ENCODE assay signal across 21 cellular contexts in genomic region chr11:12930850-12931249, GRCh38.
DNase-seq lines count a peak whose midpoint lies in the region; ATAC-seq and TF ChIP-seq lines count a peak whose summit lies in the region.
"Had no signal": no experiment of that assay in that cellular context is flagged by ENCODE, and none has a peak within 500 bp of the region (broad histone marks: within the 10 kb centered on the region; RNA-seq: fewer than 3 reads in every experiment).

No MANE protein-coding gene starts in this region.

- H3K27me3 ChIP-seq in H9 (ENCODE audit: insufficient read depth, low read length): no peaks in the 10 kb centered on the region
- H3K27me3 ChIP-seq: BE2C had no signal

- H3K27ac ChIP-seq in H9 (ENCODE audit: insufficient read length, low read depth, low read length): no peak overlapping the region
- H3K27ac ChIP-seq: PC-9, SK-N-MC had no signal

- H3K4me3 ChIP-seq in fibroblast of the aortic adventitia (ENCODE audit: low read depth, low read length): no peak overlapping the region
- H3K4me3 ChIP-seq: HAP-1, PC-9, SK-N-MC had no signal

- no peaks in the 10 kb centered on the region; the same call in 1 of the 2 replicates for H3K4me1 ChIP-seq in H9 (ENCODE audit: insufficient read depth, low read length)
- H3K4me1 ChIP-seq: BE2C, HAP-1 had no signal

- POLR2A ChIA-PET in WTC11 (lab: Charles Lee): no interaction called here

- no peak overlapping the region for H2BK15ac ChIP-seq in H9 (ENCODE audit: low read depth, low read length)

- no peak overlapping the region for H4K5ac ChIP-seq in H9 (ENCODE audit: insufficient read length, low read depth, low read length)

- H4K20me1 ChIP-seq in H9 (ENCODE audit: control insufficient read depth, insufficient read depth, insufficient read length): no peaks in the 10 kb centered on the region

- H3K79me1 ChIP-seq in H9 (ENCODE audit: insufficient read depth, low read depth, low read length, poor library complexity, severe bottlenecking): no peaks in the 10 kb centered on the region

- no peak overlapping the region for H3K18ac ChIP-seq in H9 (ENCODE audit: insufficient read length, low read depth, low read length)

- H3K27ac Mint-ChIP-seq in H9 (peak overlapping the region; percentile 41 to 97 (median 89); a peak in 5 of 7 replicates), WTC11 (peak overlapping the region; percentile 85), osteocyte (ENCODE audit: unreplicated experiment) (peak overlapping the region; percentile 59)

- no peak for ATAC-seq in WTC11

- H2BK120ac ChIP-seq in H9 (ENCODE audit: low read depth, low read length, poor library complexity, severe bottlenecking): no peak overlapping the region

- no peaks in the 10 kb centered on the region for H3K79me2 ChIP-seq in H9 (ENCODE audit: insufficient read depth, low read length)

- H2AK5ac ChIP-seq in H9 (ENCODE audit: insufficient read length, low read length): no peak overlapping the region

- in situ Hi-C loops in GM13977 (cut with MboI; ENCODE audit: low pct_unique_long_range_greater_than_20kb, low sequenced_read_pairs, unreplicated experiment): no loop called here

- no peaks in the 10 kb centered on the region for H3K9me3 ChIP-seq in H9 (ENCODE audit: control insufficient read depth, low read depth, low read length)
- H3K9me3 ChIP-seq: BE2C, HAP-1 had no signal

- peaks cover 9 to 28% (median 24%) of the 10 kb centered on the region in 3 experiments for H3K36me3 Mint-ChIP-seq in H9 (ENCODE audit: insufficient read depth in 1 of 3, low read depth in 3 of 3)
- H3K36me3 Mint-ChIP-seq in WTC11: peaks cover 26% of the 10 kb centered on the region
- H3K36me3 Mint-ChIP-seq in osteocyte (ENCODE audit: unreplicated experiment): peaks cover 31% of the 10 kb centered on the region

- H4K8ac ChIP-seq in H9 (replicated peaks; ENCODE audit: insufficient read length, low read depth, low read length): no peak overlapping the region

- DNase-seq in H9 (no peak), WTC11 (ENCODE audit: low spot score) (no peak), fibroblast of the aortic adventitia (ENCODE audit: low read depth) (peak; percentile 11), osteocyte (ENCODE audit: extremely low spot score, unreplicated experiment) (no peak), NCI-H2107 (lab: John Stamatoyannopoulos, UW) (no peak), GM13977 (ENCODE audit: low spot score) (no peak), activated gamma-delta T cell (lab: John Stamatoyannopoulos, UW) (no peak)
- no peak for DNase-seq in activated CD8-positive, alpha-beta memory T cell treated with anti-CD3 and anti-CD28 coated beads, Interleukin-2, amount 50 U/mL, for 48 hours
- DNase-seq: BE2C, MM.1S, NCI-H1048, NCI-H1436 treated with DMSO at 0.1 percent for 48 hours, NCI-H1930, NCI-H2227 treated with DMSO at 0.1 percent for 48 hours, NCI-H510A, NCI-H748 treated with DMSO at 0.1 percent for 48 hours, PC-9, RPMI8226, SHP77 treated with DMSO at 0.1 percent for 48 hours had no signal

- CTCF ChIA-PET in WTC11 (lab: Charles Lee): interaction anchor here (1.3 to 4.6 kb wide), 2 partner anchors 17 to 600 kb away, joined by 3 to 33 read pairs; no protein-coding TSS in a partner anchor

- H3K4me1 Mint-ChIP-seq in H9: peaks cover 7 to 11% of the 10 kb centered on the region in 2 experiments; a peak in 3 of 4 replicates
- peaks cover 10% of the 10 kb centered on the region for H3K4me1 Mint-ChIP-seq in WTC11
- peaks cover 10% of the 10 kb centered on the region for H3K4me1 Mint-ChIP-seq in osteocyte (ENCODE audit: unreplicated experiment)

- H3K9me3 Mint-ChIP-seq in H9: no peaks in the 10 kb centered on the region; a peak in 1 of 5 replicates
- peaks cover 4% of the 10 kb centered on the region for H3K9me3 Mint-ChIP-seq in WTC11
- H3K9me3 Mint-ChIP-seq in osteocyte (ENCODE audit: unreplicated experiment): no peaks in the 10 kb centered on the region

- H3K9ac ChIP-seq in H9 (ENCODE audit: extremely low read depth, insufficient read length, low read length): no peak overlapping the region

- no peak overlapping the region for H3K56ac ChIP-seq in H9 (ENCODE audit: insufficient read length, low read depth, low read length)

- H3K23me2 ChIP-seq in H9 (ENCODE audit: insufficient read length, low read depth, low read length, poor library complexity, severe bottlenecking): no peaks in the 10 kb centered on the region

- no peak overlapping the region for H3K4me3 Mint-ChIP-seq in H9
- no peak overlapping the region for H3K4me3 Mint-ChIP-seq in WTC11
- H3K4me3 Mint-ChIP-seq in osteocyte (ENCODE audit: unreplicated experiment): no peak overlapping the region

- no peaks in the 10 kb centered on the region for H3K27me3 Mint-ChIP-seq in H9 (ENCODE audit: low read depth)
- H3K27me3 Mint-ChIP-seq in WTC11 (ENCODE audit: low read depth): no peaks in the 10 kb centered on the region
- H3K27me3 Mint-ChIP-seq in osteocyte (ENCODE audit: unreplicated experiment): no peaks in the 10 kb centered on the region

- no peak overlapping the region for H2AFZ ChIP-seq in H9 (ENCODE audit: low read length)
- H2AFZ ChIP-seq: PC-9 had no signal

- no peak overlapping the region for H4K91ac ChIP-seq in H9 (ENCODE audit: insufficient read length, low read depth, low read length)

- no peak overlapping the region for H3K4ac ChIP-seq in H9 (ENCODE audit: low read depth, low read length)

- H3K4me2 ChIP-seq in H9 (ENCODE audit: insufficient read depth, insufficient read length, low read length): no peak overlapping the region
- H3K4me2 ChIP-seq: PC-9 had no signal

- H3T11ph ChIP-seq in H9 (ENCODE audit: low read length): no peak overlapping the region

- H2BK20ac ChIP-seq in H9 (ENCODE audit: low read depth, low read length, poor library complexity, severe bottlenecking): no peak overlapping the region

- no peak for TF ChIP-seq CTCF in H9 (conservative IDR thresholded peaks at IDR 0.05)
- no peak for TF ChIP-seq CTCF in WTC11 (IDR thresholded peaks at IDR 0.05)
- no peak for TF ChIP-seq CTCF in fibroblast of the aortic adventitia (IDR thresholded peaks at IDR 0.05; ENCODE audit: insufficient read depth, low read length)
- no peak for TF ChIP-seq CTCF in osteocyte (IDR thresholded peaks at IDR 0.05)
- no peak for TF ChIP-seq CTCF in GM13977 (IDR thresholded peaks at IDR 0.05; ENCODE audit: extremely low read depth, insufficient read depth, missing control alignments)

- H2BK5ac ChIP-seq in H9 (ENCODE audit: insufficient read length, low read length): no peak overlapping the region

- H2BK12ac ChIP-seq in H9 (ENCODE audit: insufficient read length, low read depth, low read length): no peak overlapping the region

- no peak overlapping the region for H3K23ac ChIP-seq in H9 (ENCODE audit: insufficient read length, low read depth, low read length)

- H3K14ac ChIP-seq in H9 (ENCODE audit: insufficient read depth, low read length): no peak overlapping the region

TF ChIP-seq in WTC11, 78 proteins besides CTCF, POLR2A, EP300 and RAD21 (continues in another document):
- no peak for TF ChIP-seq SMAD4 (CRISPR knock-in tag; IDR thresholded peaks at IDR 0.05)
- TF ChIP-seq ZNF416 (CRISPR knock-in tag; IDR thresholded peaks at IDR 0.05): no peak
- TF ChIP-seq CREB1 (CRISPR knock-in tag; IDR thresholded peaks at IDR 0.05): no peak
- no peak for TF ChIP-seq FOXP1 (CRISPR knock-in tag; IDR thresholded peaks at IDR 0.05; ENCODE audit: borderline replicate concordance)
- TF ChIP-seq ZNF219 (CRISPR knock-in tag; IDR thresholded peaks at IDR 0.05; ENCODE audit: borderline replicate concordance): no peak
- TF ChIP-seq ZBTB21 (CRISPR knock-in tag; IDR thresholded peaks at IDR 0.05; ENCODE audit: borderline replicate concordance): no peak
- TF ChIP-seq, protein P1, sequence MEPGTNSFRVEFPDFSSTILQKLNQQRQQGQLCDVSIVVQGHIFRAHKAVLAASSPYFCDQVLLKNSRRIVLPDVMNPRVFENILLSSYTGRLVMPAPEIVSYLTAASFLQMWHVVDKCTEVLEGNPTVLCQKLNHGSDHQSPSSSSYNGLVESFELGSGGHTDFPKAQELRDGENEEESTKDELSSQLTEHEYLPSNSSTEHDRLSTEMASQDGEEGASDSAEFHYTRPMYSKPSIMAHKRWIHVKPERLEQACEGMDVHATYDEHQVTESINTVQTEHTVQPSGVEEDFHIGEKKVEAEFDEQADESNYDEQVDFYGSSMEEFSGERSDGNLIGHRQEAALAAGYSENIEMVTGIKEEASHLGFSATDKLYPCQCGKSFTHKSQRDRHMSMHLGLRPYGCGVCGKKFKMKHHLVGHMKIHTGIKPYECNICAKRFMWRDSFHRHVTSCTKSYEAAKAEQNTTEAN (CRISPR knock-in tag; IDR thresholded peaks at IDR 0.05): no peak
- TF ChIP-seq HMGA2 (CRISPR knock-in tag; IDR thresholded peaks at IDR 0.05): no peak
- TF ChIP-seq FOXJ3 (CRISPR knock-in tag; IDR thresholded peaks at IDR 0.05; ENCODE audit: borderline replicate concordance): no peak
- TF ChIP-seq ESRRA (CRISPR knock-in tag; IDR thresholded peaks at IDR 0.05; ENCODE audit: borderline replicate concordance): no peak
- TF ChIP-seq ZNF317 (CRISPR knock-in tag; IDR thresholded peaks at IDR 0.05; ENCODE audit: borderline replicate concordance, low read depth): no peak
- no peak for TF ChIP-seq RELA (CRISPR knock-in tag; IDR thresholded peaks at IDR 0.05; ENCODE audit: borderline replicate concordance)
- TF ChIP-seq IRF2 (CRISPR knock-in tag; IDR thresholded peaks at IDR 0.05; ENCODE audit: borderline replicate concordance, low read depth): no peak
- TF ChIP-seq, protein P2, sequence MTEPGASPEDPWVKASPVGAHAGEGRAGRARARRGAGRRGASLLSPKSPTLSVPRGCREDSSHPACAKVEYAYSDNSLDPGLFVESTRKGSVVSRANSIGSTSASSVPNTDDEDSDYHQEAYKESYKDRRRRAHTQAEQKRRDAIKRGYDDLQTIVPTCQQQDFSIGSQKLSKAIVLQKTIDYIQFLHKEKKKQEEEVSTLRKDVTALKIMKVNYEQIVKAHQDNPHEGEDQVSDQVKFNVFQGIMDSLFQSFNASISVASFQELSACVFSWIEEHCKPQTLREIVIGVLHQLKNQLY (CRISPR knock-in tag; IDR thresholded peaks at IDR 0.05): no peak
- TF ChIP-seq, protein P3, sequence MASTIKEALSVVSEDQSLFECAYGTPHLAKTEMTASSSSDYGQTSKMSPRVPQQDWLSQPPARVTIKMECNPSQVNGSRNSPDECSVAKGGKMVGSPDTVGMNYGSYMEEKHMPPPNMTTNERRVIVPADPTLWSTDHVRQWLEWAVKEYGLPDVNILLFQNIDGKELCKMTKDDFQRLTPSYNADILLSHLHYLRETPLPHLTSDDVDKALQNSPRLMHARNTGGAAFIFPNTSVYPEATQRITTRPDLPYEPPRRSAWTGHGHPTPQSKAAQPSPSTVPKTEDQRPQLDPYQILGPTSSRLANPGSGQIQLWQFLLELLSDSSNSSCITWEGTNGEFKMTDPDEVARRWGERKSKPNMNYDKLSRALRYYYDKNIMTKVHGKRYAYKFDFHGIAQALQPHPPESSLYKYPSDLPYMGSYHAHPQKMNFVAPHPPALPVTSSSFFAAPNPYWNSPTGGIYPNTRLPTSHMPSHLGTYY (CRISPR knock-in tag; IDR thresholded peaks at IDR 0.05): no peak
